In genomic region chr16:84643180-84643583, GRCh38 we compare ENCODE assay signal across 1 cellular context.
TF ChIP-seq lines count a peak whose summit lies in the region.

No MANE protein-coding gene starts in this region.

TF ChIP-seq in SK-N-SH, 30 proteins besides CTCF, POLR2A, EP300 and RAD21 (continued from another document):
- no peak; the same call in 1 of the 2 replicates for TF ChIP-seq USF1 (IDR thresholded peaks at IDR 0.05; ENCODE audit: borderline replicate concordance, low read depth)
- TF ChIP-seq POLR2AphosphoS5 (IDR thresholded peaks at IDR 0.05; ENCODE audit: low read depth, low read length): peak; percentile 48; the same call in 1 of the 2 replicates
- peak; percentile 82 for TF ChIP-seq JUND (IDR thresholded peaks at IDR 0.05)
- peak; percentile 88 for TF ChIP-seq NFIC (IDR thresholded peaks at IDR 0.05; ENCODE audit: borderline replicate concordance)
